In genomic region chr12:39840422-39840821, GRCh38 we compare ENCODE assay signal across 34 cellular contexts.
"Had no signal": no experiment of that assay in that cellular context is flagged by ENCODE, and none has a peak within 500 bp of the region (broad histone marks: within the 10 kb centered on the region; RNA-seq: fewer than 3 reads in every experiment).

No MANE protein-coding gene starts in this region.

- H3K4me3 ChIP-seq: MG63 had no signal

- H3K9me3 ChIP-seq: MG63 had no signal

- DNase-seq: Karpas-422, Kasumi-1, MG63, MM.1S, MV-4-11, NCI-H1048, NCI-H1092, NCI-H1092 treated with DMSO at 0.1 percent for 48 hours, NCI-H1105, NCI-H1105 treated with DMSO at 0.1 percent for 48 hours, NCI-H1417, NCI-H1417 treated with DMSO at 0.1 percent for 48 hours, NCI-H1436, NCI-H1436 treated with DMSO at 0.1 percent for 48 hours, NCI-H146, NCI-H1694, NCI-H1694 treated with DMSO at 0.1 percent for 48 hours, NCI-H187, NCI-H187 treated with DMSO at 0.1 percent for 48 hours, NCI-H1930, NCI-H2029, NCI-H2029 treated with DMSO at 0.1 percent for 48 hours, NCI-H2081, NCI-H2081 treated with DMSO at 0.1 percent for 48 hours, NCI-H2107, NCI-H2171, NCI-H2171 treated with DMSO at 0.1 percent for 48 hours, NCI-H2227 treated with DMSO at 0.1 percent for 48 hours, NCI-H226, NCI-H345, NCI-H446, NCI-H446 treated with DMSO at 0.1 percent for 48 hours, NCI-H510A, NCI-H510A treated with DMSO at 0.1 percent for 48 hours had no signal

- H3K27me3 ChIP-seq: MG63 had no signal

- H3K36me3 ChIP-seq: MG63 had no signal
